Comparison of ENCODE assay signal across 9 cellular contexts in the genomic region with DNA sequence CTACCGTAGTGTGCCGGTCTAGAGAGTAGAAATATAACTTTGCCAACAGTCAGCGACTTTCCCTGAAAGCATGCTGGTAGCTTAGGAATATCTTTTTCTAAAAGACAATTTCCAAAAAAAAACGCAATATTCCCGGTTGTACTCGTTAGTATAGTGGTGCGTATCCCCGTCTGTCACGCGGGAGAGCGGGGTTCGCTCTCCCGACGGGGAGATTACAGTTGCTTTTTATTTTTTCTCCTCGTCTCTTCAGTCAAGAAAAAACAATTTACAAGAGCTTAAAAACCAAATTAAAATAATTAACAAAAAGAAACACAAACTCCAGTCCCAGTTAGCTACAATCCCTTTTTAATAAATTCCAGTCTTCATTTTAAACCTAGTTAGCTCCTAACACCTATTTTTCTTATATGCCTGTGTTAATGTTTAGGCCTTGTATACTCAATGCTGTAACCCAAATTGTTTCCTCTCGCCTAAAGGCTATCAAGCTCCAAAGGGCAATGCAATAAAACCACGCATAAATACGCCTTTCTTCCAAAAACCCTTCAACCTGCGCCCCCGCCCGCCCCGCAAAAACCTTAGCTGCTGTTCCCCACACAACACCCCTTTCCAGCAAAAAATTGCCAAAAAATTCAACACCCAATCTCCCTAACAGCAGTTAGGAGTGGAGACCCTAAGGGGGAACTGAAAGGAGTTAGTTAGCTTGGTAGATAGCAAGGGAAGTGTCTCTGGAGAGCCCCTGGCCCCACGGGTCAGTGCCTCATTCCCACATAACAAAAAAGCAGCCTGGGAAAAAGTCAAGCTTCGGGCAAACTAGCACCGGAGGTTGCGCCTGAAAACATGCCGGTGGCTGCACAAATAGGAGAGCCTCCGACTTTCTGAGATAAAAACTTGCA. TPM values are rescaled to one million over a fixed set of nuclear protein-coding genes. Genes with fewer than 3 reads are reported as not detected.
DNase-seq lines count a peak whose midpoint lies in the region; ATAC-seq and TF ChIP-seq lines count a peak whose summit lies in the region.
"Had no signal": no experiment of that assay in that cellular context is flagged by ENCODE, and none has a peak within 500 bp of the region (broad histone marks: within the 10 kb centered on the region; RNA-seq: fewer than 3 reads in every experiment).

No MANE protein-coding gene starts in this region.

- H3K4me1 ChIP-seq in DND-41 (ENCODE audit: insufficient read depth, low read length): peaks cover 7% of the 10 kb centered on the region; the same call in 1 of the 2 replicates
- peaks cover 13% of the 10 kb centered on the region for H3K4me1 ChIP-seq in Panc1 (ENCODE audit: control insufficient read depth, insufficient read depth, low read length)
- peaks cover 0 to 26% (median 0%) of the 10 kb centered on the region in 3 donors for H3K4me1 ChIP-seq in esophagus squamous epithelium
- H3K4me1 ChIP-seq in osteoblast (ENCODE audit: insufficient read depth, low read length): peaks cover 12% of the 10 kb centered on the region

- DNase-seq in DND-41 (no peak), Panc1 (ENCODE audit: low read depth, low spot score) (no peak), esophagus squamous epithelium (lab: John Stamatoyannopoulos, UW) (no peak), osteoblast (ENCODE audit: insufficient read length, low spot score, missing footprints) (no peak), NCI-H1436 (lab: John Stamatoyannopoulos, UW) (no peak), omental fat pad (ENCODE audit: low spot score) (no peak)
- DNase-seq: activated T-cell treated with anti-CD3 and anti-CD28 coated beads for 4 hours had no signal

- no peak for TF ChIP-seq POLR2A in esophagus squamous epithelium (IDR thresholded peaks at IDR 0.05)

- 81 to 83% methylated on average over 23 to 28 of the region's 28 CpGs for WGBS in esophagus squamous epithelium, 2 donors

- no peaks in the 10 kb centered on the region for H3K79me2 ChIP-seq in DND-41 (ENCODE audit: insufficient read depth, low read length)
- H3K79me2 ChIP-seq in osteoblast (ENCODE audit: insufficient read depth, low read length): no peaks in the 10 kb centered on the region

- H4K20me1 ChIP-seq in DND-41 (ENCODE audit: insufficient read depth, low read length) (no peaks in the 10 kb centered on the region), osteoblast (ENCODE audit: insufficient read depth, low read length) (no peaks in the 10 kb centered on the region)

- H2AFZ ChIP-seq in DND-41 (ENCODE audit: low read depth, low read length) (no peak overlapping the region), osteoblast (ENCODE audit: low read length) (peak overlapping the region; percentile 87)

- H3K27ac ChIP-seq in DND-41 (ENCODE audit: low read length): no peak overlapping the region
- H3K27ac ChIP-seq in Panc1 (ENCODE audit: low read length): peak overlapping the region; percentile 86
- H3K27ac ChIP-seq in esophagus squamous epithelium: peak overlapping the region in 3 of 4 donors; percentile 50 to 95 (median 70)
- no peak overlapping the region for H3K27ac ChIP-seq in osteoblast (ENCODE audit: low read depth, low read length)

- ATAC-seq in DND-41 (ENCODE audit: insufficient read depth, low read depth) (no peak), Panc1 (no peak), GM19467 (IDR thresholded peaks at IDR 0.05; ENCODE audit: unreplicated experiment) (no peak), GM21515 (IDR thresholded peaks at IDR 0.05; ENCODE audit: unreplicated experiment) (no peak), omental fat pad (ENCODE audit: low FRiP score) (no peak)

- no peak overlapping the region for H3K9ac ChIP-seq in DND-41 (ENCODE audit: low read depth, low read length)

- no TSS peak for BruUV-seq in Panc1 (replicated peaks; lab: Mats Ljungman, UMichigan)

- in situ Hi-C loops in Panc1 (cut with HindIII; ENCODE audit: low pct_unique_long_range_greater_than_20kb, low sequenced_read_pairs): loop anchor here (25.0 kb wide), 1 partner anchor 205 kb away; a partner anchor contains a TSS

- TF ChIP-seq CTCF in DND-41 (IDR thresholded peaks at IDR 0.05; ENCODE audit: borderline replicate concordance, extremely low read depth, low read length, poor library complexity, severe bottlenecking) (no peak), Panc1 (IDR thresholded peaks at IDR 0.05) (no peak), esophagus squamous epithelium (IDR thresholded peaks at IDR 0.05) (no peak), osteoblast (IDR thresholded peaks at IDR 0.05; ENCODE audit: extremely low read depth, low read depth, low read length) (no peak), omental fat pad (IDR thresholded peaks at IDR 0.05) (no peak)

- CTCF ChIA-PET in Panc1 (lab: Charles Lee): interaction anchor here (0.7 kb wide), 1 partner anchor 209 kb away, joined by 3 read pairs; no protein-coding TSS in a partner anchor

- no peak overlapping the region for H3K4me3 ChIP-seq in DND-41 (ENCODE audit: low read depth in 1 of 2, low read length in 2 of 2)
- peak overlapping the region; percentile 62 to 71 for H3K4me3 ChIP-seq in Panc1 (ENCODE audit: low read depth in 2 of 2, low read length in 2 of 2)
- H3K4me3 ChIP-seq in esophagus squamous epithelium: peak overlapping the region in 1 of 4 donors; percentile 12
- peak overlapping the region; percentile 54 for H3K4me3 ChIP-seq in osteoblast (ENCODE audit: insufficient read depth, low read length)

- intact Hi-C loops in Panc1 (cut with micrococcal nuclease; ENCODE audit: unreplicated experiment) (loop anchor here (10.0 kb wide), 1 partner anchor 213 kb away; a partner anchor contains a TSS), esophagus squamous epithelium (cut with DNase I) (no loop called here)

- peak overlapping the region; percentile 74; the same call in 1 of the 2 replicates for H3K4me2 ChIP-seq in DND-41 (ENCODE audit: insufficient read depth, low read length)
- peak overlapping the region; percentile 87 for H3K4me2 ChIP-seq in osteoblast (ENCODE audit: insufficient read depth, low read length)

- no peaks in the 10 kb centered on the region for H3K9me3 ChIP-seq in DND-41 (ENCODE audit: insufficient read depth, low read length, severe bottlenecking)
- H3K9me3 ChIP-seq in Panc1 (ENCODE audit: control insufficient read depth, insufficient read depth, low read depth, low read length): no peaks in the 10 kb centered on the region
- no peaks in the 10 kb centered on the region for H3K9me3 ChIP-seq in esophagus squamous epithelium
- H3K9me3 ChIP-seq in osteoblast (ENCODE audit: low read depth, low read length): no peaks in the 10 kb centered on the region

- no peaks in the 10 kb centered on the region for H3K36me3 ChIP-seq in DND-41 (ENCODE audit: insufficient read depth, low read length)
- no peaks in the 10 kb centered on the region for H3K36me3 ChIP-seq in Panc1 (ENCODE audit: control insufficient read depth, insufficient read depth, low read length)
- no peaks in the 10 kb centered on the region for H3K36me3 ChIP-seq in esophagus squamous epithelium
- H3K36me3 ChIP-seq in osteoblast (ENCODE audit: insufficient read depth, low read length): no peaks in the 10 kb centered on the region

- H3K27me3 ChIP-seq in DND-41 (ENCODE audit: insufficient read depth, low read length, poor library complexity): no peaks in the 10 kb centered on the region
- no peaks in the 10 kb centered on the region for H3K27me3 ChIP-seq in Panc1 (ENCODE audit: control insufficient read depth, insufficient read depth, low read length)
- no peaks in the 10 kb centered on the region for H3K27me3 ChIP-seq in esophagus squamous epithelium
- H3K27me3 ChIP-seq in osteoblast (ENCODE audit: insufficient read depth, low read length): no peaks in the 10 kb centered on the region

- POLR2A ChIA-PET in Panc1 (lab: Charles Lee): interaction anchor here (0.6 kb wide), 1 partner anchor 217 kb away, joined by 4 read pairs; no protein-coding TSS in a partner anchor

RNA-seq across cellular contexts. Expression of a gene that starts 7.9 kb away (rescaled TPM):
- 0.44 TPM for total RNA-seq in Panc1 (2021; ENCODE audit: unreplicated experiment)
- 0.42 TPM for polyA plus RNA-seq in Panc1 (2012; ENCODE audit: insufficient read length)
- total RNA-seq in esophagus squamous epithelium: 1 to 10 TPM; 1.3 to 4.2 (median 3.2) TPM
- 0.36 and 0.88 TPM in 2 replicates for total RNA-seq in osteoblast
- total RNA-seq in omental fat pad: 100 to 1,000 TPM in 1 of 4 donors, 10 to 100 TPM in 2, 1 to 10 TPM in 1; 8.2 to 134 (median 18.8) TPM

RNA-seq across cellular contexts. Expression of a gene that starts 17.4 kb away (rescaled TPM):
- total RNA-seq in Panc1 (2021; ENCODE audit: unreplicated experiment): 0.13 TPM
- polyA plus RNA-seq in Panc1 (2012; ENCODE audit: insufficient read length): not detected
- 10 to 100 TPM in 1 of 4 donors, 1 to 10 TPM in 2, under 1 TPM in 1; 0.23 to 15.5 (median 1.9) TPM for total RNA-seq in esophagus squamous epithelium
- total RNA-seq in osteoblast: under 0.01 TPM in 1 of 2 replicates, not detected in the other
- 10 to 100 TPM; 27.6 to 44.3 (median 29.4) TPM for total RNA-seq in omental fat pad

RNA-seq across cellular contexts. Expression of a gene that starts 27.0 kb away (rescaled TPM):
- total RNA-seq in Panc1 (2021; ENCODE audit: unreplicated experiment) (0.28 TPM), esophagus squamous epithelium (10 to 100 TPM in 2 of 4 donors, 1 to 10 TPM in 2; 4.3 to 33.9 (median 19.6) TPM), osteoblast (0.59 and 1.4 TPM in 2 replicates), omental fat pad (100 to 1,000 TPM; 118 to 222 (median 130) TPM)
- not detected for polyA plus RNA-seq in Panc1 (2012; ENCODE audit: insufficient read length)

Comparison
In these comparisons a context has a peak if more than half of its experiments do, and no peak if none do; other contexts are left out.
1. H3K27ac ChIP-seq: peak in Panc1 (single experiment) and esophagus squamous epithelium (3 of 4); none in DND-41 (single experiment) and osteoblast (single experiment).
2. H3K4me3 ChIP-seq: peak in Panc1 (2 of 2) and osteoblast (single experiment); none in DND-41 (0 of 2).